ENCODE assay signal across 10 cellular contexts in genomic region chr6:109336221-109336955, GRCh38. TPM values are rescaled to one million over a fixed set of nuclear protein-coding genes. Genes with fewer than 3 reads are reported as not detected.
DNase-seq lines count a peak whose midpoint lies in the region; ATAC-seq and TF ChIP-seq lines count a peak whose summit lies in the region.
"Had no signal": no experiment of that assay in that cellular context is flagged by ENCODE, and none has a peak within 500 bp of the region (broad histone marks: within the 10 kb centered on the region; RNA-seq: fewer than 3 reads in every experiment).

No MANE protein-coding gene starts in this region.

- peaks cover 3% of the 10 kb centered on the region for H3K36me3 Mint-ChIP-seq in activated T-helper 1 cell treated with anti-CD3 and anti-CD28 coated beads, Interleukin-12 subunit alpha, Interleukin-12 subunit beta, Interleukin-2, Interleukin-4 antibody, amounts not matched to agents 30 ng/mL and 10 ng/mL and 1 ng/mL, durations not matched to agents 14 hours and 24 hours and 36 hours (ENCODE audit: low read depth)

- H3K27me3 Mint-ChIP-seq in activated T-helper 1 cell treated with anti-CD3 and anti-CD28 coated beads, Interleukin-12 subunit alpha, Interleukin-12 subunit beta, Interleukin-2, Interleukin-4 antibody, amounts not matched to agents 30 ng/mL and 10 ng/mL and 1 ng/mL, durations not matched to agents 14 hours and 24 hours and 36 hours (ENCODE audit: insufficient read depth), result no peaks in the 10 kb centered on the region

- no peak for TF ChIP-seq CTCF in right atrium auricular region (IDR thresholded peaks at IDR 0.05)
- TF ChIP-seq CTCF in gastroesophageal sphincter (IDR thresholded peaks at IDR 0.05), result no peak
- TF ChIP-seq CTCF in transverse colon (IDR thresholded peaks at IDR 0.05), result no peak

- peaks cover 0 to 6% of the 10 kb centered on the region in 2 donors for H3K4me1 ChIP-seq in right atrium auricular region
- H3K4me1 ChIP-seq in gastroesophageal sphincter, result peaks cover 0 to 8% (median 0%) of the 10 kb centered on the region in 3 donors
- peaks cover 0 to 49% (median 17%) of the 10 kb centered on the region in 4 donors for H3K4me1 ChIP-seq in transverse colon
- H3K4me1 ChIP-seq: BE2C had no signal

- no peaks in the 10 kb centered on the region for H3K9me3 Mint-ChIP-seq in activated T-helper 1 cell treated with anti-CD3 and anti-CD28 coated beads, Interleukin-12 subunit alpha, Interleukin-12 subunit beta, Interleukin-2, Interleukin-4 antibody, amounts not matched to agents 30 ng/mL and 10 ng/mL and 1 ng/mL, durations not matched to agents 14 hours and 24 hours and 36 hours

- ATAC-seq in Right ventricle myocardium superior (ENCODE audit: poor library complexity) (peak; percentile 81), gastroesophageal sphincter (peak; percentile 37), GM19463 (IDR thresholded peaks at IDR 0.05; ENCODE audit: unreplicated experiment) (no peak)

- WGBS in gastroesophageal sphincter (ENCODE audit: low coverage in 1 of 2), 2 donors, result 0 to 64% methylated on average over 2 of the region's 3 CpGs
- 41% methylated on average over 3 of the region's 3 CpGs; no CpG with 5 or more reads in 1 of the 2 donors for WGBS in transverse colon (ENCODE audit: low coverage in 1 of 2), 2 donors

- H3K4me3 ChIP-seq in right atrium auricular region, result no peak overlapping the region
- H3K4me3 ChIP-seq in gastroesophageal sphincter, result no peak overlapping the region
- no peak overlapping the region for H3K4me3 ChIP-seq in transverse colon

- H3K4me1 Mint-ChIP-seq in activated T-helper 1 cell treated with anti-CD3 and anti-CD28 coated beads, Interleukin-12 subunit alpha, Interleukin-12 subunit beta, Interleukin-2, Interleukin-4 antibody, amounts not matched to agents 30 ng/mL and 10 ng/mL and 1 ng/mL, durations not matched to agents 14 hours and 24 hours and 36 hours (ENCODE audit: low read depth), result peaks cover 6% of the 10 kb centered on the region

- peak overlapping the region; percentile 37 for H3K27ac Mint-ChIP-seq in activated T-helper 1 cell treated with anti-CD3 and anti-CD28 coated beads, Interleukin-12 subunit alpha, Interleukin-12 subunit beta, Interleukin-2, Interleukin-4 antibody, amounts not matched to agents 30 ng/mL and 10 ng/mL and 1 ng/mL, durations not matched to agents 14 hours and 24 hours and 36 hours

- no peak for TF ChIP-seq POLR2A in gastroesophageal sphincter (IDR thresholded peaks at IDR 0.05)
- peak; percentile 14 for TF ChIP-seq POLR2A in transverse colon (IDR thresholded peaks at IDR 0.05)

- H3K9me3 ChIP-seq in right atrium auricular region (no peaks in the 10 kb centered on the region), gastroesophageal sphincter (no peaks in the 10 kb centered on the region), transverse colon (no peaks in the 10 kb centered on the region)
- H3K9me3 ChIP-seq: BE2C had no signal

- DNase-seq in Right ventricle myocardium superior (no peak), right atrium auricular region (ENCODE audit: low spot score) (no peak), transverse colon (peak; percentile 83), T1000 (lab: John Stamatoyannopoulos, UW) (no peak), NCI-H1048 (lab: John Stamatoyannopoulos, UW) (no peak)
- DNase-seq in activated T-helper 1 cell treated with anti-CD3 and anti-CD28 coated beads, Interleukin-12 subunit alpha, Interleukin-12 subunit beta, Interleukin-2, Interleukin-4 antibody, amounts not matched to agents 30 ng/mL and 10 ng/mL and 1 ng/mL, durations not matched to agents 14 hours and 24 hours and 36 hours (ENCODE audit: low spot score), result no peak
- DNase-seq: BE2C, posterior cingulate gyrus had no signal

- H3K27me3 ChIP-seq in right atrium auricular region, result no peaks in the 10 kb centered on the region
- H3K27me3 ChIP-seq in gastroesophageal sphincter, result no peaks in the 10 kb centered on the region
- no peaks in the 10 kb centered on the region for H3K27me3 ChIP-seq in transverse colon
- H3K27me3 ChIP-seq: BE2C had no signal

- H3K27ac ChIP-seq in right atrium auricular region, result no peak overlapping the region
- H3K27ac ChIP-seq in gastroesophageal sphincter, result no peak overlapping the region
- peak overlapping the region; percentile 71 to 83 (median 78) for H3K27ac ChIP-seq in transverse colon

- intact Hi-C loops in Right ventricle myocardium superior (cut with DNase I), result no loop called here
- intact Hi-C loops in activated T-helper 1 cell treated with anti-CD3 and anti-CD28 coated beads, Interleukin-12 subunit alpha, Interleukin-12 subunit beta, Interleukin-2, Interleukin-4 antibody, amounts not matched to agents 30 ng/mL and 10 ng/mL and 1 ng/mL, durations not matched to agents 14 hours and 24 hours and 36 hours (cut with micrococcal nuclease), result no loop called here
- intact Hi-C loops in transverse colon (cut with DNase I; ENCODE audit: low total_unique reads), result no loop called here

- no peak overlapping the region for H3K4me3 Mint-ChIP-seq in activated T-helper 1 cell treated with anti-CD3 and anti-CD28 coated beads, Interleukin-12 subunit alpha, Interleukin-12 subunit beta, Interleukin-2, Interleukin-4 antibody, amounts not matched to agents 30 ng/mL and 10 ng/mL and 1 ng/mL, durations not matched to agents 14 hours and 24 hours and 36 hours

- in situ Hi-C loops in transverse colon (cut with MboI; ENCODE audit: low pct_ligation_motif_present in 1 of 4, low pct_unique_long_range_greater_than_20kb in 1 of 4, low sequenced_read_pairs in 3 of 4), result no loop called here

- no peak for TF ChIP-seq EP300 in gastroesophageal sphincter (IDR thresholded peaks at IDR 0.05)
- TF ChIP-seq EP300 in transverse colon (IDR thresholded peaks at IDR 0.05; ENCODE audit: low read depth), result no peak

- H3K36me3 ChIP-seq in right atrium auricular region (no peaks in the 10 kb centered on the region), gastroesophageal sphincter (no peaks in the 10 kb centered on the region), transverse colon (no peaks in the 10 kb centered on the region)
- H3K36me3 ChIP-seq: BE2C had no signal

RNA-seq across cellular contexts. Expression of gene CD164, which starts 45.9 kb away (rescaled TPM):
- total RNA-seq in Right ventricle myocardium superior (102 TPM), right atrium auricular region (100 to 1,000 TPM in 1 of 2 donors, 10 to 100 TPM in 1; 99.8 to 129 TPM), gastroesophageal sphincter (100 to 1,000 TPM in 3 of 4 donors, 10 to 100 TPM in 1; 87.2 to 198 (median 166) TPM), transverse colon (100 to 1,000 TPM; 109 to 448 (median 313) TPM)
- 249 and 251 TPM in 2 replicates for total RNA-seq in activated T-helper 1 cell treated with anti-CD3 and anti-CD28 coated beads, Interleukin-12 subunit alpha, Interleukin-12 subunit beta, Interleukin-2, Interleukin-4 antibody, amounts not matched to agents 30 ng/mL and 10 ng/mL and 1 ng/mL, durations not matched to agents 14 hours and 24 hours and 36 hours

Comparison
In these comparisons a context has a peak if more than half of its experiments do, and no peak if none do; other contexts are left out.
1. H3K27ac ChIP-seq: peak in transverse colon (4 of 4); none in right atrium auricular region (0 of 2) and gastroesophageal sphincter (0 of 4).